1 cellular context compared by ENCODE assay signal in the genomic region with DNA sequence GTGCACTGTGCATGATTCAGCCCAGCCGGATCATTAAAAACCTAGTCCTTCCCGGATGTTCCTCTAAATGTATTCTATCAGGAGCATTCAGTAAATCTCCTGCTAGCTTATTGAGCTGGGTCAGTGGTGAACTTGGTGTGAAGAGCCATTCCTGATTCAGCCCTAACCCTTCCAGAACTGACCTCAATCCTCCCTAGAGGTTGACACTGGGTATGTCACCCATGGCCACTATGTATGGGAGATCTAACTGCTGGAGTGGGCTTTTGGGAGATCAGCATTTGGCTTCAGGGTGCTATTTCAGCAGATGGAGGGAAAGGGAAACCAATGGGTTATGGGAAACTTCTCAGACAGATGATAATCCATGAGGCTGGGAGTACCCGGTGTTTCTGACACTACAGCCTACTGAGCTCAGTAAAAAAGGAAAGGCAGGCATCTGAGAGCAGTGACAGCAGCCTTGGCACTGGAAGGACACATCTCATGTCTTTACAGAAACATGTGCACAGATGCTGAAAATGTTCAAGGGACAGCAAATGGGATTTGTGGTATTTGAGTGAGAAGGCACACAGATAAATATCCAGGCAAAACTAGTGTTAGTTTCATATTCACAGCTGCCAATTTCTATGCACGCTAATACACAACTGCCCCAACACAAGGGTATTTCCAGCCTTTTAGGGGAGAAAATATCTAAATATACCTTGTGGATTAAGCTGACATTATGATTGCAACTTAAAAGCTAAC.
A peak's percentile ranks its signal among the peaks of the same experiment; 100 is the strongest.
TF ChIP-seq lines count a peak whose summit lies in the region.

No MANE protein-coding gene starts in this region.

TF ChIP-seq in GM12878, 131 proteins besides CTCF, POLR2A, EP300 and RAD21 (continued from another document and continues in another):
- TF ChIP-seq, protein P1, sequence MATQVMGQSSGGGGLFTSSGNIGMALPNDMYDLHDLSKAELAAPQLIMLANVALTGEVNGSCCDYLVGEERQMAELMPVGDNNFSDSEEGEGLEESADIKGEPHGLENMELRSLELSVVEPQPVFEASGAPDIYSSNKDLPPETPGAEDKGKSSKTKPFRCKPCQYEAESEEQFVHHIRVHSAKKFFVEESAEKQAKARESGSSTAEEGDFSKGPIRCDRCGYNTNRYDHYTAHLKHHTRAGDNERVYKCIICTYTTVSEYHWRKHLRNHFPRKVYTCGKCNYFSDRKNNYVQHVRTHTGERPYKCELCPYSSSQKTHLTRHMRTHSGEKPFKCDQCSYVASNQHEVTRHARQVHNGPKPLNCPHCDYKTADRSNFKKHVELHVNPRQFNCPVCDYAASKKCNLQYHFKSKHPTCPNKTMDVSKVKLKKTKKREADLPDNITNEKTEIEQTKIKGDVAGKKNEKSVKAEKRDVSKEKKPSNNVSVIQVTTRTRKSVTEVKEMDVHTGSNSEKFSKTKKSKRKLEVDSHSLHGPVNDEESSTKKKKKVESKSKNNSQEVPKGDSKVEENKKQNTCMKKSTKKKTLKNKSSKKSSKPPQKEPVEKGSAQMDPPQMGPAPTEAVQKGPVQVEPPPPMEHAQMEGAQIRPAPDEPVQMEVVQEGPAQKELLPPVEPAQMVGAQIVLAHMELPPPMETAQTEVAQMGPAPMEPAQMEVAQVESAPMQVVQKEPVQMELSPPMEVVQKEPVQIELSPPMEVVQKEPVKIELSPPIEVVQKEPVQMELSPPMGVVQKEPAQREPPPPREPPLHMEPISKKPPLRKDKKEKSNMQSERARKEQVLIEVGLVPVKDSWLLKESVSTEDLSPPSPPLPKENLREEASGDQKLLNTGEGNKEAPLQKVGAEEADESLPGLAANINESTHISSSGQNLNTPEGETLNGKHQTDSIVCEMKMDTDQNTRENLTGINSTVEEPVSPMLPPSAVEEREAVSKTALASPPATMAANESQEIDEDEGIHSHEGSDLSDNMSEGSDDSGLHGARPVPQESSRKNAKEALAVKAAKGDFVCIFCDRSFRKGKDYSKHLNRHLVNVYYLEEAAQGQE (IDR thresholded peaks at IDR 0.05; ENCODE audit: low read depth, low read length), result no peak
- TF ChIP-seq FOXK2 (IDR thresholded peaks at IDR 0.05) (no peak), SIN3A (IDR thresholded peaks at IDR 0.05; ENCODE audit: low read depth, low read length) (no peak), HDAC6 (IDR thresholded peaks at IDR 0.05; ENCODE audit: unreplicated experiment) (no peak), MTA2 (IDR thresholded peaks at IDR 0.05; ENCODE audit: low read depth) (peak; percentile 91), IRF4 (IDR thresholded peaks at IDR 0.05; ENCODE audit: low read depth, low read length) (no peak), RFX5 (IDR thresholded peaks at IDR 0.05; ENCODE audit: low read depth, low read length) (no peak), MYC (IDR thresholded peaks at IDR 0.05; ENCODE audit: insufficient read depth, insufficient read length, insufficient replicate concordance, low read length, severe bottlenecking) (no peak), ZNF217 (IDR thresholded peaks at IDR 0.05) (no peak), MEF2B (IDR thresholded peaks at IDR 0.05; ENCODE audit: partially characterized antibody, poor library complexity, severe bottlenecking) (peak; percentile 66), MYB (IDR thresholded peaks at IDR 0.05; ENCODE audit: borderline replicate concordance, low read depth, low read length) (peak; percentile 72; the same call in 1 of the 2 replicates), FOS (IDR thresholded peaks at IDR 0.05; ENCODE audit: borderline replicate concordance, extremely low read depth, insufficient read length) (no peak), SPI1 (IDR thresholded peaks at IDR 0.05; ENCODE audit: borderline replicate concordance, insufficient read depth, low read depth, low read length) (no peak), NFYA (IDR thresholded peaks at IDR 0.05; ENCODE audit: borderline replicate concordance, low read depth, low read length) (no peak), RELA (IDR thresholded peaks at IDR 0.05; ENCODE audit: borderline replicate concordance, partially characterized antibody) (peak; percentile 28), SMARCA5 (IDR thresholded peaks at IDR 0.05) (0 out of 2 replicates have a peak, but pooled peaks have one; percentile 12), ZBED1 (IDR thresholded peaks at IDR 0.05; ENCODE audit: borderline replicate concordance) (no peak), MTA3 (IDR thresholded peaks at IDR 0.05; ENCODE audit: borderline replicate concordance, low read length) (no peak), WRNIP1 (IDR thresholded peaks at IDR 0.05; ENCODE audit: borderline replicate concordance, low read depth, low read length) (no peak), SIX5 (IDR thresholded peaks at IDR 0.05; ENCODE audit: low read depth, low read length, severe bottlenecking) (no peak), HDGF (IDR thresholded peaks at IDR 0.05) (no peak), NBN (IDR thresholded peaks at IDR 0.05) (peak; percentile 63; the same call in 1 of the 2 replicates), CREM (IDR thresholded peaks at IDR 0.05; ENCODE audit: low read depth) (peak; percentile 47; the same call in 1 of the 2 replicates)
- TF ChIP-seq, protein P2, sequence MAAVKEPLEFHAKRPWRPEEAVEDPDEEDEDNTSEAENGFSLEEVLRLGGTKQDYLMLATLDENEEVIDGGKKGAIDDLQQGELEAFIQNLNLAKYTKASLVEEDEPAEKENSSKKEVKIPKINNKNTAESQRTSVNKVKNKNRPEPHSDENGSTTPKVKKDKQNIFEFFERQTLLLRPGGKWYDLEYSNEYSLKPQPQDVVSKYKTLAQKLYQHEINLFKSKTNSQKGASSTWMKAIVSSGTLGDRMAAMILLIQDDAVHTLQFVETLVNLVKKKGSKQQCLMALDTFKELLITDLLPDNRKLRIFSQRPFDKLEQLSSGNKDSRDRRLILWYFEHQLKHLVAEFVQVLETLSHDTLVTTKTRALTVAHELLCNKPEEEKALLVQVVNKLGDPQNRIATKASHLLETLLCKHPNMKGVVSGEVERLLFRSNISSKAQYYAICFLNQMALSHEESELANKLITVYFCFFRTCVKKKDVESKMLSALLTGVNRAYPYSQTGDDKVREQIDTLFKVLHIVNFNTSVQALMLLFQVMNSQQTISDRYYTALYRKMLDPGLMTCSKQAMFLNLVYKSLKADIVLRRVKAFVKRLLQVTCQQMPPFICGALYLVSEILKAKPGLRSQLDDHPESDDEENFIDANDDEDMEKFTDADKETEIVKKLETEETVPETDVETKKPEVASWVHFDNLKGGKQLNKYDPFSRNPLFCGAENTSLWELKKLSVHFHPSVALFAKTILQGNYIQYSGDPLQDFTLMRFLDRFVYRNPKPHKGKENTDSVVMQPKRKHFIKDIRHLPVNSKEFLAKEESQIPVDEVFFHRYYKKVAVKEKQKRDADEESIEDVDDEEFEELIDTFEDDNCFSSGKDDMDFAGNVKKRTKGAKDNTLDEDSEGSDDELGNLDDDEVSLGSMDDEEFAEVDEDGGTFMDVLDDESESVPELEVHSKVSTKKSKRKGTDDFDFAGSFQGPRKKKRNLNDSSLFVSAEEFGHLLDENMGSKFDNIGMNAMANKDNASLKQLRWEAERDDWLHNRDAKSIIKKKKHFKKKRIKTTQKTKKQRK (IDR thresholded peaks at IDR 0.05; ENCODE audit: low read depth, low read length), result no peak
- TF ChIP-seq, protein P3, sequence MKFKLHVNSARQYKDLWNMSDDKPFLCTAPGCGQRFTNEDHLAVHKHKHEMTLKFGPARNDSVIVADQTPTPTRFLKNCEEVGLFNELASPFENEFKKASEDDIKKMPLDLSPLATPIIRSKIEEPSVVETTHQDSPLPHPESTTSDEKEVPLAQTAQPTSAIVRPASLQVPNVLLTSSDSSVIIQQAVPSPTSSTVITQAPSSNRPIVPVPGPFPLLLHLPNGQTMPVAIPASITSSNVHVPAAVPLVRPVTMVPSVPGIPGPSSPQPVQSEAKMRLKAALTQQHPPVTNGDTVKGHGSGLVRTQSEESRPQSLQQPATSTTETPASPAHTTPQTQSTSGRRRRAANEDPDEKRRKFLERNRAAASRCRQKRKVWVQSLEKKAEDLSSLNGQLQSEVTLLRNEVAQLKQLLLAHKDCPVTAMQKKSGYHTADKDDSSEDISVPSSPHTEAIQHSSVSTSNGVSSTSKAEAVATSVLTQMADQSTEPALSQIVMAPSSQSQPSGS (IDR thresholded peaks at IDR 0.05; ENCODE audit: low read length), result no peak
- TF ChIP-seq, protein P4, sequence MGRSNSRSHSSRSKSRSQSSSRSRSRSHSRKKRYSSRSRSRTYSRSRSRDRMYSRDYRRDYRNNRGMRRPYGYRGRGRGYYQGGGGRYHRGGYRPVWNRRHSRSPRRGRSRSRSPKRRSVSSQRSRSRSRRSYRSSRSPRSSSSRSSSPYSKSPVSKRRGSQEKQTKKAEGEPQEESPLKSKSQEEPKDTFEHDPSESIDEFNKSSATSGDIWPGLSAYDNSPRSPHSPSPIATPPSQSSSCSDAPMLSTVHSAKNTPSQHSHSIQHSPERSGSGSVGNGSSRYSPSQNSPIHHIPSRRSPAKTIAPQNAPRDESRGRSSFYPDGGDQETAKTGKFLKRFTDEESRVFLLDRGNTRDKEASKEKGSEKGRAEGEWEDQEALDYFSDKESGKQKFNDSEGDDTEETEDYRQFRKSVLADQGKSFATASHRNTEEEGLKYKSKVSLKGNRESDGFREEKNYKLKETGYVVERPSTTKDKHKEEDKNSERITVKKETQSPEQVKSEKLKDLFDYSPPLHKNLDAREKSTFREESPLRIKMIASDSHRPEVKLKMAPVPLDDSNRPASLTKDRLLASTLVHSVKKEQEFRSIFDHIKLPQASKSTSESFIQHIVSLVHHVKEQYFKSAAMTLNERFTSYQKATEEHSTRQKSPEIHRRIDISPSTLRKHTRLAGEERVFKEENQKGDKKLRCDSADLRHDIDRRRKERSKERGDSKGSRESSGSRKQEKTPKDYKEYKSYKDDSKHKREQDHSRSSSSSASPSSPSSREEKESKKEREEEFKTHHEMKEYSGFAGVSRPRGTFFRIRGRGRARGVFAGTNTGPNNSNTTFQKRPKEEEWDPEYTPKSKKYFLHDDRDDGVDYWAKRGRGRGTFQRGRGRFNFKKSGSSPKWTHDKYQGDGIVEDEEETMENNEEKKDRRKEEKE (IDR thresholded peaks at IDR 0.05), result no peak
- TF ChIP-seq, protein P5, sequence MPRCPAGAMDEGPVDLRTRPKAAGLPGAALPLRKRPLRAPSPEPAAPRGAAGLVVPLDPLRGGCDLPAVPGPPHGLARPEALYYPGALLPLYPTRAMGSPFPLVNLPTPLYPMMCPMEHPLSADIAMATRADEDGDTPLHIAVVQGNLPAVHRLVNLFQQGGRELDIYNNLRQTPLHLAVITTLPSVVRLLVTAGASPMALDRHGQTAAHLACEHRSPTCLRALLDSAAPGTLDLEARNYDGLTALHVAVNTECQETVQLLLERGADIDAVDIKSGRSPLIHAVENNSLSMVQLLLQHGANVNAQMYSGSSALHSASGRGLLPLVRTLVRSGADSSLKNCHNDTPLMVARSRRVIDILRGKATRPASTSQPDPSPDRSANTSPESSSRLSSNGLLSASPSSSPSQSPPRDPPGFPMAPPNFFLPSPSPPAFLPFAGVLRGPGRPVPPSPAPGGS (IDR thresholded peaks at IDR 0.05; ENCODE audit: borderline replicate concordance, insufficient read depth, low read depth, low read length, poor library complexity, severe bottlenecking), result no peak
- TF ChIP-seq, protein P6, sequence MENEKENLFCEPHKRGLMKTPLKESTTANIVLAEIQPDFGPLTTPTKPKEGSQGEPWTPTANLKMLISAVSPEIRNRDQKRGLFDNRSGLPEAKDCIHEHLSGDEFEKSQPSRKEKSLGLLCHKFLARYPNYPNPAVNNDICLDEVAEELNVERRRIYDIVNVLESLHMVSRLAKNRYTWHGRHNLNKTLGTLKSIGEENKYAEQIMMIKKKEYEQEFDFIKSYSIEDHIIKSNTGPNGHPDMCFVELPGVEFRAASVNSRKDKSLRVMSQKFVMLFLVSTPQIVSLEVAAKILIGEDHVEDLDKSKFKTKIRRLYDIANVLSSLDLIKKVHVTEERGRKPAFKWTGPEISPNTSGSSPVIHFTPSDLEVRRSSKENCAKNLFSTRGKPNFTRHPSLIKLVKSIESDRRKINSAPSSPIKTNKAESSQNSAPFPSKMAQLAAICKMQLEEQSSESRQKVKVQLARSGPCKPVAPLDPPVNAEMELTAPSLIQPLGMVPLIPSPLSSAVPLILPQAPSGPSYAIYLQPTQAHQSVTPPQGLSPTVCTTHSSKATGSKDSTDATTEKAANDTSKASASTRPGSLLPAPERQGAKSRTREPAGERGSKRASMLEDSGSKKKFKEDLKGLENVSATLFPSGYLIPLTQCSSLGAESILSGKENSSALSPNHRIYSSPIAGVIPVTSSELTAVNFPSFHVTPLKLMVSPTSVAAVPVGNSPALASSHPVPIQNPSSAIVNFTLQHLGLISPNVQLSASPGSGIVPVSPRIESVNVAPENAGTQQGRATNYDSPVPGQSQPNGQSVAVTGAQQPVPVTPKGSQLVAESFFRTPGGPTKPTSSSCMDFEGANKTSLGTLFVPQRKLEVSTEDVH (IDR thresholded peaks at IDR 0.05; ENCODE audit: low read depth, partially characterized antibody), result no peak
- TF ChIP-seq, protein P7, sequence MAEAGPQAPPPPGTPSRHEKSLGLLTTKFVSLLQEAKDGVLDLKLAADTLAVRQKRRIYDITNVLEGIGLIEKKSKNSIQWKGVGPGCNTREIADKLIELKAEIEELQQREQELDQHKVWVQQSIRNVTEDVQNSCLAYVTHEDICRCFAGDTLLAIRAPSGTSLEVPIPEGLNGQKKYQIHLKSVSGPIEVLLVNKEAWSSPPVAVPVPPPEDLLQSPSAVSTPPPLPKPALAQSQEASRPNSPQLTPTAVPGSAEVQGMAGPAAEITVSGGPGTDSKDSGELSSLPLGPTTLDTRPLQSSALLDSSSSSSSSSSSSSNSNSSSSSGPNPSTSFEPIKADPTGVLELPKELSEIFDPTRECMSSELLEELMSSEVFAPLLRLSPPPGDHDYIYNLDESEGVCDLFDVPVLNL (IDR thresholded peaks at IDR 0.05; ENCODE audit: low read depth, low read length), result no peak
